ENCODE assay signal across 8 cellular contexts in the genomic region with DNA sequence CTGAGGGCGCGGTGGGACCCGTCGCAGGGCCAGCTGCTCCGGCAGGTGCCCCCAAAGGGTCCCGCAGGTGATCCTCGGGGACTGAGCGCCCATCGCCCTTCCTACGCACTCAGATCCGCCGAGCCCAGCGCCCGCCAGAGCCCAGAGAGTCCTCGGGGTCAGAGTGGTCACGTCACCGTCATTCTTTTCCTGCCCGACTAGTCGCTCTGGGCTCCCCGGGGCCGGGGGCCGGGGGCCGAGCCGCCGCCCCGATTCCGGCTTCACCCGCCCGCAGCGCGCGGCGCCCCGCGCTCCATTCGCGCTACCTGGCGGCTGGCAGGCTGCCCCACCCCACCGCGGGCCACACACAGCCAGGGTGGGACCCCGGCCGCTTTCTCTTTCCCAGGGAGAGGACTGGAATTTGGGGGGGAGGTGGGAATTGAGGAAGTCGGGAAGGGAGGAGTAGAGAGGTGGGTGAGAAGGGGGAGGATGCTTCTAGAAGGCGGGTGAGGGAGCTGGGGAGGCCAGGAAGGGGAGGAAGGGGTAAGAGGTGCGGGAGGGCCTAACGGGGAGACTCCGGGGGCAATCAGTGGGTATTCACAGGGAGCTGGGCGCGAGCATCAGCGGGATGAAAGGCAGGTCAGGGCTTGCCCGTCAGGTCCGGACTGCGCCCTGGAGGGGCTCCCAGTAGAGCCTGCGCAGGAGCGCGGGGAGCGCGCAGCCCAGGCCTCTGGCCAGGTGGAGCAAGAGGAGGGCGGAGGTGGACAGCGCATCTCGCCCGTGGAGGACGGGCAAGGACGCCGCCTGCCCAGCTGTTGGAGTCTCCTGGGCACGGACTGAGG. TPM values are rescaled to one million over a fixed set of nuclear protein-coding genes. Genes with fewer than 3 reads are reported as not detected.
DNase-seq lines count a peak whose midpoint lies in the region; ATAC-seq and TF ChIP-seq lines count a peak whose summit lies in the region.

No MANE protein-coding gene starts in this region.

- peak overlapping the region; percentile 58 to 83 (median 71) for H3K4me3 ChIP-seq in BLaER1 treated with 17β-estradiol and CSF1 and Interleukin-3, amounts not matched to agents 10 nM and 100 nM
- H3K4me3 ChIP-seq in Loucy (ENCODE audit: low read length, poor library complexity, severe bottlenecking): peak overlapping the region; percentile 82
- H3K4me3 ChIP-seq in astrocyte of the cerebellum (ENCODE audit: low read depth, low read length): peak overlapping the region; percentile 37
- H3K4me3 ChIP-seq in iPS-20b (ENCODE audit: low read length): peak overlapping the region; percentile 80
- peak overlapping the region; percentile 70 for H3K4me3 ChIP-seq in smooth muscle cell

- ATAC-seq in HG02623 (IDR thresholded peaks at IDR 0.05; ENCODE audit: unreplicated experiment) (no peak), GM18858 (IDR thresholded peaks at IDR 0.05; ENCODE audit: unreplicated experiment) (no peak)

- H3K27ac ChIP-seq in BLaER1 treated with 17β-estradiol and CSF1 and Interleukin-3, amounts not matched to agents 10 nM and 100 nM: peak overlapping the region in 8 of 11 experiments; percentile 19 to 83 (median 52); a peak in 13 of 22 replicates
- H3K27ac ChIP-seq in iPS-20b (ENCODE audit: low read length): peak overlapping the region; percentile 59
- H3K27ac ChIP-seq in smooth muscle cell (ENCODE audit: low read depth): no peak overlapping the region

- WGBS in smooth muscle cell (ENCODE audit: low lambda C conversion rate): 1% methylated on average over 52 of the region's 66 CpGs

- in situ Hi-C loops in astrocyte of the cerebellum (cut with HindIII; ENCODE audit: low sequenced_read_pairs): no loop called here

- H3F3A ChIP-seq in Loucy (ENCODE audit: low read depth) (no peaks in the 10 kb centered on the region), smooth muscle cell (ENCODE audit: low read depth) (peaks cover 4% of the 10 kb centered on the region)

- peaks cover 19 to 54% (median 37%) of the 10 kb centered on the region in 11 experiments for H3K27me3 ChIP-seq in BLaER1 treated with 17β-estradiol and CSF1 and Interleukin-3, amounts not matched to agents 10 nM and 100 nM
- no peaks in the 10 kb centered on the region for H3K27me3 ChIP-seq in Loucy (ENCODE audit: insufficient read depth, low read length, poor library complexity, severe bottlenecking)
- peaks cover 27% of the 10 kb centered on the region for H3K27me3 ChIP-seq in iPS-20b (ENCODE audit: insufficient read depth, low read length)
- H3K27me3 ChIP-seq in smooth muscle cell (ENCODE audit: low read depth): peaks cover 41% of the 10 kb centered on the region

- no peaks in the 10 kb centered on the region for H3K9me2 ChIP-seq in Loucy (replicated peaks; ENCODE audit: low read depth, low read length)

- peak overlapping the region; percentile 90 to 99 (median 98) for H3K4me2 ChIP-seq in BLaER1 treated with 17β-estradiol and CSF1 and Interleukin-3, amounts not matched to agents 10 nM and 100 nM
- H3K4me2 ChIP-seq in Loucy (ENCODE audit: low read depth, low read length, poor library complexity, severe bottlenecking) (peak overlapping the region; percentile 79), smooth muscle cell (peak overlapping the region; percentile 98)

- no peaks in the 10 kb centered on the region for H3K36me3 ChIP-seq in BLaER1 treated with 17β-estradiol and CSF1 and Interleukin-3, amounts not matched to agents 10 nM and 100 nM
- H3K36me3 ChIP-seq in Loucy (ENCODE audit: insufficient read depth, low read length): no peaks in the 10 kb centered on the region
- no peaks in the 10 kb centered on the region for H3K36me3 ChIP-seq in iPS-20b (ENCODE audit: insufficient read depth, low read depth, low read length)
- no peaks in the 10 kb centered on the region for H3K36me3 ChIP-seq in smooth muscle cell (ENCODE audit: low read depth)

- peaks cover 15 to 32% (median 18%) of the 10 kb centered on the region in 10 experiments; a peak in 19 of 20 replicates for H3K4me1 ChIP-seq in BLaER1 treated with 17β-estradiol and CSF1 and Interleukin-3, amounts not matched to agents 10 nM and 100 nM
- H3K4me1 ChIP-seq in Loucy (ENCODE audit: insufficient read depth, low read length, poor library complexity, severe bottlenecking) (peaks cover 18% of the 10 kb centered on the region), iPS-20b (ENCODE audit: insufficient read depth, low read length) (peaks cover 16% of the 10 kb centered on the region; the same call in 1 of the 2 replicates), smooth muscle cell (ENCODE audit: low read depth) (peaks cover 11% of the 10 kb centered on the region)

- no peaks in the 10 kb centered on the region for H4K20me1 ChIP-seq in BLaER1 treated with 17β-estradiol and CSF1 and Interleukin-3, amounts not matched to agents 10 nM and 100 nM
- H4K20me1 ChIP-seq in Loucy (ENCODE audit: insufficient read depth, low read length, poor library complexity, severe bottlenecking) (no peaks in the 10 kb centered on the region), smooth muscle cell (ENCODE audit: low read depth) (no peaks in the 10 kb centered on the region)

- DNase-seq in astrocyte of the cerebellum (ENCODE audit: low read depth): no peak
- DNase-seq in smooth muscle cell (lab: John Stamatoyannopoulos, UW; ENCODE audit: unreplicated experiment): no peak
- no peak for DNase-seq in mesenteric fat pad (ENCODE audit: low spot score)

- TF ChIP-seq CTCF in Loucy (conservative IDR thresholded peaks at IDR 0.05; ENCODE audit: low read length) (no peak), astrocyte of the cerebellum (IDR thresholded peaks at IDR 0.05; ENCODE audit: low read depth, low read length, missing control alignments) (no peak), smooth muscle cell (IDR thresholded peaks at IDR 0.05; ENCODE audit: borderline replicate concordance, insufficient read depth, poor library complexity, severe bottlenecking) (no peak)

- H3K9ac ChIP-seq in BLaER1 treated with 17β-estradiol and CSF1 and Interleukin-3, amounts not matched to agents 10 nM and 100 nM: peak overlapping the region; percentile 51 to 82 (median 75)
- H3K9ac ChIP-seq in Loucy (ENCODE audit: low read depth, low read length, poor library complexity, severe bottlenecking): peak overlapping the region; percentile 83
- H3K9ac ChIP-seq in iPS-20b (ENCODE audit: low read depth, low read length): peak overlapping the region; percentile 76; the same call in 1 of the 2 replicates
- H3K9ac ChIP-seq in smooth muscle cell (ENCODE audit: low read depth): peak overlapping the region; percentile 56

- peak overlapping the region; percentile 99 for H2AFZ ChIP-seq in Loucy (ENCODE audit: low read length)
- H2AFZ ChIP-seq in smooth muscle cell (ENCODE audit: low read depth): peak overlapping the region; percentile 94

- H3K79me2 ChIP-seq in Loucy (ENCODE audit: insufficient read depth, low read length) (no peaks in the 10 kb centered on the region), smooth muscle cell (ENCODE audit: low read depth) (no peaks in the 10 kb centered on the region)

- no peaks in the 10 kb centered on the region for H3K9me3 ChIP-seq in BLaER1 treated with 17β-estradiol and CSF1 and Interleukin-3, amounts not matched to agents 10 nM and 100 nM (replicated peaks in 1 of 11)
- H3K9me3 ChIP-seq in Loucy (ENCODE audit: insufficient read depth, low read depth, low read length): no peaks in the 10 kb centered on the region
- no peaks in the 10 kb centered on the region for H3K9me3 ChIP-seq in iPS-20b (ENCODE audit: insufficient read depth, low read depth, low read length)
- no peaks in the 10 kb centered on the region for H3K9me3 ChIP-seq in smooth muscle cell (replicated peaks; ENCODE audit: low read depth)

RNA-seq across cellular contexts. Expression of gene EPHB3, which starts 36.0 kb away (rescaled TPM):
- total RNA-seq in smooth muscle cell (9.9 and 11.1 TPM in 2 replicates), mesenteric fat pad (1.6 TPM)
- 23.1 and 31.6 TPM in 2 replicates for polyA plus RNA-seq in smooth muscle cell
